ENCODE assay signal across 17 cellular contexts in the genomic region with DNA sequence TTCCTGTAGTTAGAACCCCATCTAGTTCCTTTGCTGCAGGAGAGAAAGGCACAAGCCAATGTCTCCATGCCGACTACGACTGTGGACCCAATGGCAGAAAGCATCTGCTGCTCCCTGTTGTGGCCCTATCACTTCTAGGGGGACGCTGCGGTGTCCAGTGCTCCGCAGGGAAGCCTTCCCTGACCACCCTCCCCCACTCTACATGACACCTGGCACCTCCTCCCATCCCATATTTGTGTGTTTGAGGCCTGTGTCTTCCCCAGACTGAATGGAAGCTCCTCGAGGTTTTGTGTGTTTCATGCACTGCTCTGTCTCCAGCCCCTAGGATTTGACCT.
A peak's percentile ranks its signal among the peaks of the same experiment; 100 is the strongest.
DNase-seq lines count a peak whose midpoint lies in the region; TF ChIP-seq lines count a peak whose summit lies in the region.
"Had no signal": no experiment of that assay in that cellular context is flagged by ENCODE, and none has a peak within 500 bp of the region (broad histone marks: within the 10 kb centered on the region; RNA-seq: fewer than 3 reads in every experiment).

No MANE protein-coding gene starts in this region.

- H3K9me3 Mint-ChIP-seq in activated CD4-positive, alpha-beta T cell treated with anti-CD3 and anti-CD28 coated beads, Interleukin-2, amount 10 ng/mL, durations not matched to agents 24 days and 14 days = no peaks in the 10 kb centered on the region
- H3K9me3 Mint-ChIP-seq in Caco-2 (ENCODE audit: unreplicated experiment) (no peaks in the 10 kb centered on the region), glutamatergic neuron (ENCODE audit: unreplicated experiment) (peaks cover 9% of the 10 kb centered on the region), progenitor cell of endocrine pancreas (ENCODE audit: low read depth) (no peaks in the 10 kb centered on the region)

- H3K27me3 Mint-ChIP-seq in activated CD4-positive, alpha-beta T cell treated with anti-CD3 and anti-CD28 coated beads, Interleukin-2, amount 10 ng/mL, durations not matched to agents 24 days and 14 days = no peaks in the 10 kb centered on the region
- H3K27me3 Mint-ChIP-seq in Caco-2 (ENCODE audit: insufficient read depth, unreplicated experiment) = no peaks in the 10 kb centered on the region
- peaks cover 18% of the 10 kb centered on the region for H3K27me3 Mint-ChIP-seq in glutamatergic neuron (ENCODE audit: unreplicated experiment)
- H3K27me3 Mint-ChIP-seq in progenitor cell of endocrine pancreas = no peaks in the 10 kb centered on the region

- H3K4me1 Mint-ChIP-seq in activated CD4-positive, alpha-beta T cell treated with anti-CD3 and anti-CD28 coated beads, Interleukin-2, amount 10 ng/mL, durations not matched to agents 24 days and 14 days = peaks cover 4% of the 10 kb centered on the region
- no peaks in the 10 kb centered on the region for H3K4me1 Mint-ChIP-seq in Caco-2 (ENCODE audit: low read depth, unreplicated experiment)
- peaks cover 41% of the 10 kb centered on the region for H3K4me1 Mint-ChIP-seq in glutamatergic neuron (ENCODE audit: low read depth, unreplicated experiment)
- peaks cover 9% of the 10 kb centered on the region for H3K4me1 Mint-ChIP-seq in progenitor cell of endocrine pancreas (ENCODE audit: low read depth)

- intact Hi-C loops in activated CD4-positive, alpha-beta T cell treated with anti-CD3 and anti-CD28 coated beads, Interleukin-2, amount 10 ng/mL, durations not matched to agents 24 days and 14 days (cut with micrococcal nuclease) = no loop called here
- intact Hi-C loops in Caco-2 (cut with micrococcal nuclease; ENCODE audit: unreplicated experiment) = no loop called here

- H3K4me3 ChIP-seq in Caco-2 (ENCODE audit: low read depth, low read length) = no peak overlapping the region
- H3K4me3 ChIP-seq: BLaER1, Peyer's patch had no signal

- CTCF ChIA-PET in Caco-2 (lab: Charles Lee) = no interaction called here

- BruUV-seq in Caco-2 (replicated peaks; lab: Mats Ljungman, UMichigan) = no TSS peak

- no peak overlapping the region for H3K4me3 Mint-ChIP-seq in activated CD4-positive, alpha-beta T cell treated with anti-CD3 and anti-CD28 coated beads, Interleukin-2, amount 10 ng/mL, durations not matched to agents 24 days and 14 days
- no peak overlapping the region for H3K4me3 Mint-ChIP-seq in Caco-2 (ENCODE audit: unreplicated experiment)
- no peak overlapping the region for H3K4me3 Mint-ChIP-seq in glutamatergic neuron (ENCODE audit: unreplicated experiment)
- H3K4me3 Mint-ChIP-seq in progenitor cell of endocrine pancreas (ENCODE audit: low read depth) = no peak overlapping the region

- H3K36me3 ChIP-seq in Caco-2 (ENCODE audit: control insufficient read depth, insufficient read depth, low read length) = no peaks in the 10 kb centered on the region

- no peaks in the 10 kb centered on the region for H3K27me3 ChIP-seq in Caco-2 (replicated peaks; ENCODE audit: control insufficient read depth, insufficient read depth, low read length)
- H3K27me3 ChIP-seq: BLaER1, Peyer's patch had no signal

- no peak for DNase-seq in activated CD4-positive, alpha-beta T cell treated with anti-CD3 and anti-CD28 coated beads, Interleukin-2, amount 10 ng/mL, durations not matched to agents 24 days and 14 days
- no peak for DNase-seq in activated CD4-positive, alpha-beta T cell treated with anti-CD3 and anti-CD28 coated beads for 4 hours
- DNase-seq in Caco-2 (no peak), glutamatergic neuron (no peak), progenitor cell of endocrine pancreas (ENCODE audit: low spot score, unreplicated experiment) (no peak), NCI-H146 treated with DMSO at 0.1 percent for 48 hours (lab: John Stamatoyannopoulos, UW; ENCODE audit: unreplicated experiment) (no peak), Ammon's horn (ENCODE audit: low spot score) (no peak), retina (no peak)
- DNase-seq: DMS 273 treated with DMSO at 0.1 percent for 48 hours, H7, Kasumi-1, NCI-H1105 treated with DMSO at 0.1 percent for 48 hours, NCI-H187 treated with DMSO at 0.1 percent for 48 hours, NCI-H2171, NCI-H510A treated with DMSO at 0.1 percent for 48 hours had no signal

- H3K36me3 Mint-ChIP-seq in activated CD4-positive, alpha-beta T cell treated with anti-CD3 and anti-CD28 coated beads, Interleukin-2, amount 10 ng/mL, durations not matched to agents 24 days and 14 days (ENCODE audit: low read depth) = peaks cover 65% of the 10 kb centered on the region
- H3K36me3 Mint-ChIP-seq in Caco-2 (ENCODE audit: insufficient read depth, unreplicated experiment) (peaks cover 33% of the 10 kb centered on the region), glutamatergic neuron (ENCODE audit: unreplicated experiment) (no peaks in the 10 kb centered on the region), progenitor cell of endocrine pancreas (ENCODE audit: insufficient read depth) (peaks cover 27% of the 10 kb centered on the region)

- no peaks in the 10 kb centered on the region for H3K4me1 ChIP-seq in Caco-2

- TF ChIP-seq CTCF in Caco-2 (IDR thresholded peaks at IDR 0.05; ENCODE audit: insufficient read depth in 1 of 2, low read depth in 1 of 2, low read length in 1 of 2, severe bottlenecking in 1 of 2, unreplicated experiment in 1 of 2) = no peak
- no peak for TF ChIP-seq CTCF in glutamatergic neuron (IDR thresholded peaks at IDR 0.05; ENCODE audit: partially characterized antibody, unreplicated experiment)
- TF ChIP-seq CTCF in progenitor cell of endocrine pancreas (IDR thresholded peaks at IDR 0.05; ENCODE audit: unreplicated experiment) = no peak

- no peaks in the 10 kb centered on the region for H3K9me3 ChIP-seq in Caco-2
- H3K9me3 ChIP-seq: BLaER1, Peyer's patch had no signal

- POLR2A ChIA-PET in Caco-2 (lab: Charles Lee) = no interaction called here

- H3K27ac Mint-ChIP-seq in activated CD4-positive, alpha-beta T cell treated with anti-CD3 and anti-CD28 coated beads, Interleukin-2, amount 10 ng/mL, durations not matched to agents 24 days and 14 days = peak overlapping the region; percentile 29
- H3K27ac Mint-ChIP-seq in Caco-2 (ENCODE audit: unreplicated experiment) (peak overlapping the region; percentile 25), glutamatergic neuron (ENCODE audit: unreplicated experiment) (peak overlapping the region; percentile 29), progenitor cell of endocrine pancreas (peak overlapping the region; percentile 91)

Comparison
In these comparisons a context has a peak if more than half of its experiments do, and no peak if none do; other contexts are left out.
1. H3K27ac Mint-ChIP-seq: peak in every context shown above with its lines; median percentile 91 in progenitor cell of endocrine pancreas; 29 in activated CD4-positive, alpha-beta T cell treated with anti-CD3 and anti-CD28 coated beads, Interleukin-2, amount 10 ng/mL, durations not matched to agents 24 days and 14 days; 29 in glutamatergic neuron; 25 in Caco-2.